In genomic region chr22:45290410-45290936, GRCh38 we compare ENCODE assay signal across 10 cellular contexts. TPM values are rescaled to one million over a fixed set of nuclear protein-coding genes. Genes with fewer than 3 reads are reported as not detected.
DNase-seq lines count a peak whose midpoint lies in the region; ATAC-seq and TF ChIP-seq lines count a peak whose summit lies in the region.
"Had no signal": no experiment of that assay in that cellular context is flagged by ENCODE, and none has a peak within 500 bp of the region (broad histone marks: within the 10 kb centered on the region; RNA-seq: fewer than 3 reads in every experiment).

No MANE protein-coding gene starts in this region.

- ATAC-seq in body of pancreas = peak; percentile 34
- no peak for ATAC-seq in GM18873 (IDR thresholded peaks at IDR 0.05; ENCODE audit: low FRiP score, unreplicated experiment)

- H4K5ac ChIP-seq in mesendoderm (ENCODE audit: low read length) = no peak overlapping the region

- H3K4me3 ChIP-seq in MG63 = no peak overlapping the region
- no peak overlapping the region for H3K4me3 ChIP-seq in body of pancreas
- H3K4me3 ChIP-seq in mesendoderm (ENCODE audit: low read length) = no peak overlapping the region

- H2BK5ac ChIP-seq in mesendoderm (ENCODE audit: low read length) = no peak overlapping the region

- H2BK15ac ChIP-seq in mesendoderm (replicated peaks; ENCODE audit: low read depth) = no peak overlapping the region

- H4K8ac ChIP-seq in mesendoderm (ENCODE audit: low read depth, low read length) = no peak overlapping the region

- H3K79me1 ChIP-seq in mesendoderm (ENCODE audit: low read length) = no peaks in the 10 kb centered on the region

- 34 to 38% methylated on average over 18 of the region's 18 CpGs for whole genome bisulfite sequencing in body of pancreas, 2 donors
- WGBS in mesendoderm (ENCODE audit: extremely low coverage, insufficient coverage, low lambda C conversion rate) = 100% methylated on average over 5 of the region's 18 CpGs

- no peaks in the 10 kb centered on the region for H3K4me1 ChIP-seq in body of pancreas
- H3K4me1 ChIP-seq in mesendoderm (ENCODE audit: control insufficient read depth, low read depth, low read length) = peaks cover 3% of the 10 kb centered on the region

- H2BK120ac ChIP-seq in mesendoderm (ENCODE audit: low read depth, low read length) = no peak overlapping the region

- H3K9me3 ChIP-seq in MG63 = no peaks in the 10 kb centered on the region
- no peaks in the 10 kb centered on the region for H3K9me3 ChIP-seq in body of pancreas

- H3K27me3 ChIP-seq in MG63 (no peaks in the 10 kb centered on the region), body of pancreas (no peaks in the 10 kb centered on the region), mesendoderm (ENCODE audit: insufficient read depth, low read length, poor library complexity) (no peaks in the 10 kb centered on the region)

- no peaks in the 10 kb centered on the region for H3K79me2 ChIP-seq in mesendoderm (ENCODE audit: control insufficient read depth, insufficient read depth, low read length)

- no peak overlapping the region for H3K56ac ChIP-seq in mesendoderm (ENCODE audit: low read length)

- H3K4me2 ChIP-seq in mesendoderm (ENCODE audit: low read length) = no peak overlapping the region

- intact Hi-C loops in body of pancreas (cut with DNase I) = no loop called here

- TF ChIP-seq CTCF in body of pancreas (IDR thresholded peaks at IDR 0.05) = no peak

- no peak overlapping the region for H2AK5ac ChIP-seq in mesendoderm (ENCODE audit: low read length)

- DNase-seq in COLO829 (ENCODE audit: low spot score) = peak; percentile 58
- peak; percentile 71 for DNase-seq in MG63
- peak in 1 of 4 donors; percentile 33 for DNase-seq in body of pancreas
- DNase-seq in mesendoderm = peak; percentile 65
- DNase-seq in stimulated activated CD4-positive, alpha-beta T cell treated with anti-CD3 and anti-CD28 coated beads, Interleukin-4, amount 100 ng/mL, for 4 hours = no peak
- no peak for DNase-seq in globus pallidus (ENCODE audit: low spot score)
- DNase-seq in HT-29 (ENCODE audit: low spot score) = no peak
- DNase-seq: activated naive CD8-positive, alpha-beta T cell treated with anti-CD3 and anti-CD28 coated beads for 36 hours had no signal

- TF ChIP-seq POLR2A in body of pancreas (IDR thresholded peaks at IDR 0.05) = no peak

- no peak overlapping the region for H3K9ac ChIP-seq in mesendoderm (ENCODE audit: low read length)

- no peak overlapping the region for H3K23ac ChIP-seq in mesendoderm (ENCODE audit: low read length)

- no peak overlapping the region for H3K27ac ChIP-seq in body of pancreas
- H3K27ac ChIP-seq in mesendoderm (ENCODE audit: low read depth, low read length) = no peak overlapping the region

- H3K4ac ChIP-seq in mesendoderm (ENCODE audit: low read depth, low read length) = no peak overlapping the region

- H3K18ac ChIP-seq in mesendoderm (ENCODE audit: low read length) = no peak overlapping the region

- no peaks in the 10 kb centered on the region for H3K36me3 ChIP-seq in MG63
- H3K36me3 ChIP-seq in body of pancreas (replicated peaks in 1 of 2; ENCODE audit: insufficient read depth in 1 of 2, low read depth in 2 of 2) = no peaks in the 10 kb centered on the region
- H3K36me3 ChIP-seq in mesendoderm (ENCODE audit: control insufficient read depth, insufficient read depth, low read length) = no peaks in the 10 kb centered on the region

RNA-seq across cellular contexts. Expression of gene UPK3A, which starts 5.7 kb away (rescaled TPM):
- not detected in 2 replicates for total RNA-seq in MG63 (2014; rRNA removed; shearing (Covaris generic); ENCODE audit: low replicate concordance)
- not detected for total RNA-seq in body of pancreas
- polyA plus RNA-seq in mesendoderm (2013, experiment 1 of 2) = 0.08 TPM
- polyA plus RNA-seq in mesendoderm (2013, experiment 2 of 2) = 0.04 TPM
- total RNA-seq in HT-29 (2014; rRNA removed; shearing (Covaris generic)) = 4.7 and 6.0 TPM in 2 replicates
- total RNA-seq: activated naive CD8-positive, alpha-beta T cell treated with anti-CD3 and anti-CD28 coated beads for 36 hours; kidney epithelial cell had no signal

RNA-seq across cellular contexts. Expression of gene FAM118A, which starts 19.3 kb away (rescaled TPM):
- total RNA-seq in MG63 (2014; rRNA removed; shearing (Covaris generic); ENCODE audit: low replicate concordance) = 17.1 and 20.5 TPM in 2 replicates
- total RNA-seq in body of pancreas = 100 to 1,000 TPM in 1 of 2 donors, 10 to 100 TPM in 1; 13.0 to 149 TPM
- 12.1 TPM for polyA plus RNA-seq in mesendoderm (2013, experiment 1 of 2)
- polyA plus RNA-seq in mesendoderm (2013, experiment 2 of 2) = 11.1 TPM
- total RNA-seq in HT-29 (2014; rRNA removed; shearing (Covaris generic)) = 31.0 and 45.4 TPM in 2 replicates

RNA-seq across cellular contexts. Expression of gene KIAA0930, which starts 49.8 kb away (rescaled TPM):
- total RNA-seq in MG63 (2014; rRNA removed; shearing (Covaris generic); ENCODE audit: low replicate concordance) = 64.1 and 85.1 TPM in 2 replicates
- 10 to 100 TPM; 14.2 to 17.9 TPM for total RNA-seq in body of pancreas
- polyA plus RNA-seq in mesendoderm (2013, experiment 1 of 2) = 38.5 TPM
- 41.4 TPM for polyA plus RNA-seq in mesendoderm (2013, experiment 2 of 2)
- total RNA-seq in HT-29 (2014; rRNA removed; shearing (Covaris generic)) = 43.2 and 49.0 TPM in 2 replicates

Comparison
In these comparisons a context has a peak if more than half of its experiments do, and no peak if none do; other contexts are left out.
1. DNase-seq: peak in COLO829 (single experiment), MG63 (single experiment) and mesendoderm (single experiment); none in stimulated activated CD4-positive, alpha-beta T cell treated with anti-CD3 and anti-CD28 coated beads, Interleukin-4, amount 100 ng/mL, for 4 hours (0 of 2), globus pallidus (single experiment) and HT-29 (single experiment).